Comparison of ENCODE assay signal across 24 cellular contexts in the genomic region with DNA sequence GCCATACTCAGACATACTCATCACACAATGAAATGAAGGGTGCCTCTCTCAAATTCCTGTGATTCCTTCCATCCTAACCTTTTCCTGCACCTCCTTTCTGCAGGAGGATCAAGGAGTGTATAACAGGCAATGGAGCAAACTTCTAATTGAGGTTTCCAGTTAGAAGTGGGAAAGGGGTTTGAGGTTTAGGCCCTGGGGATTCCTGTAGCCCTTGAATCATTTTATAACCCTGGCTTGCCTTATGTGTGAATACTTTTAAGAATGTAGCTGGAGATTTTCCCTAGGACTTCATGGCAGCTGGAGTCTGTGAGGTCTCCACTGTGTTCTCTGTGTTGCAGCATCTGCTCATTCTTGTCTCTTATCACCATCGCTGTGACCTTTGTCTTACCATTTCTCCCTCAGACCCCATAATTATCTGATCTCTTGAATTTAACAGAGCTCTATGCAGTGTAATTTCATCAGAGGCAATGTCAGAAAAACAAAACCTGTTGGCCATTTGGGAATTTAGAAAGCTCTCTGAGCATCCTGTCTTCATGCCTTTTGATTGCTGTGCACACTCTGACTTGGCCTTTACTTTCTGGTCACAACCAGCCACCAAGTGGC.
DNase-seq lines count a peak whose midpoint lies in the region; ATAC-seq and TF ChIP-seq lines count a peak whose summit lies in the region.
"Had no signal": no experiment of that assay in that cellular context is flagged by ENCODE, and none has a peak within 500 bp of the region (broad histone marks: within the 10 kb centered on the region; RNA-seq: fewer than 3 reads in every experiment).

No MANE protein-coding gene starts in this region.

- H3K9me2 ChIP-seq in SK-N-SH = no peaks in the 10 kb centered on the region
- no peaks in the 10 kb centered on the region for H3K9me2 ChIP-seq in hepatocyte (replicated peaks; ENCODE audit: insufficient read depth)

- CTCF ChIA-PET in SK-N-SH (lab: Yijun Ruan, JAX) = interaction anchor here (0.6 to 1.1 kb wide), 4 partner anchors 22 to 1452 kb away, joined by 3 read pairs; no protein-coding TSS in a partner anchor

- peaks cover 4 to 16% of the 10 kb centered on the region in 2 experiments; a peak in 2 of 4 replicates for H3K4me1 ChIP-seq in SK-N-SH (ENCODE audit: control insufficient read depth in 1 of 2, insufficient read depth in 2 of 2, low read depth in 1 of 2, low read length in 1 of 2)
- peaks cover 4% of the 10 kb centered on the region; the same call in 1 of the 2 replicates for H3K4me1 ChIP-seq in SJCRH30
- H3K4me1 ChIP-seq in hepatocyte (ENCODE audit: insufficient read depth) = peaks cover 23% of the 10 kb centered on the region
- peaks cover 0 to 11% of the 10 kb centered on the region in 2 donors for H3K4me1 ChIP-seq in adrenal gland (replicated peaks in 1 of 2)
- H3K4me1 ChIP-seq: Caco-2 had no signal

- WGBS in SK-N-SH (ENCODE audit: low lambda C conversion rate) = 100% methylated on average over 1 of the region's 1 CpG
- WGBS in hepatocyte (ENCODE audit: low lambda C conversion rate, missing lambda C conversion rate) = 55% methylated on average over 1 of the region's 1 CpG
- 65 to 81% (median 77%) methylated on average over 1 of the region's 1 CpG for WGBS in adrenal gland, 4 donors

- TF ChIP-seq EP300 in SK-N-SH (IDR thresholded peaks at IDR 0.05; ENCODE audit: borderline replicate concordance in 1 of 2, low read depth in 1 of 2, low read length in 1 of 2) = no peak

- H2AFZ ChIP-seq in SK-N-SH (ENCODE audit: low read depth) (no peak overlapping the region), hepatocyte (no peak overlapping the region)

- H3K79me2 ChIP-seq in SK-N-SH (ENCODE audit: insufficient read depth) (no peaks in the 10 kb centered on the region), hepatocyte (no peaks in the 10 kb centered on the region)

- TF ChIP-seq POLR2A in adrenal gland (IDR thresholded peaks at IDR 0.05) = no peak

- H4K20me1 ChIP-seq in SK-N-SH (ENCODE audit: insufficient read depth) (no peaks in the 10 kb centered on the region), hepatocyte (ENCODE audit: insufficient read depth, poor library complexity, severe bottlenecking) (no peaks in the 10 kb centered on the region)
- H4K20me1 ChIP-seq: BLaER1 had no signal

- H3K4me2 ChIP-seq in SK-N-SH (no peak overlapping the region), hepatocyte (no peak overlapping the region)
- H3K4me2 ChIP-seq: BLaER1 had no signal

- intact Hi-C loops in adrenal gland (cut with DNase I) = no loop called here

- no peaks in the 10 kb centered on the region for H3K36me3 ChIP-seq in SK-N-SH (replicated peaks in 1 of 2; ENCODE audit: control insufficient read depth in 1 of 2, insufficient read depth in 2 of 2, low read length in 1 of 2)
- H3K36me3 ChIP-seq in SJCRH30 = no peaks in the 10 kb centered on the region
- H3K36me3 ChIP-seq in hepatocyte (replicated peaks; ENCODE audit: insufficient read depth, low read depth) = no peaks in the 10 kb centered on the region
- no peaks in the 10 kb centered on the region for H3K36me3 ChIP-seq in adrenal gland (replicated peaks in 1 of 2)
- H3K36me3 ChIP-seq: BLaER1, heart left ventricle, spleen, tibial artery had no signal

- H3F3A ChIP-seq in SK-N-SH (replicated peaks; ENCODE audit: insufficient read depth) = peaks cover 8% of the 10 kb centered on the region

- POLR2A ChIA-PET in SK-N-SH (lab: Yijun Ruan, JAX) = interaction anchor here (0.9 kb wide), 1 partner anchor 115 kb away, joined by 3 read pairs; no protein-coding TSS in a partner anchor

- no peak for ATAC-seq in SK-N-SH treated with all-trans-retinoic acid at 6 μM for 48 hours
- no peak for ATAC-seq in GM21360 (IDR thresholded peaks at IDR 0.05; ENCODE audit: unreplicated experiment)
- no peak for ATAC-seq in HG03039 (IDR thresholded peaks at IDR 0.05; ENCODE audit: unreplicated experiment)
- ATAC-seq: activated CD8-positive, alpha-beta T cell treated with anti-CD3 and anti-CD28 coated beads, Interleukin-2, amount 10 ng/mL, durations not matched to agents 7 days and 5 days; stimulated activated naive CD8-positive, alpha-beta T cell treated with anti-CD3 and anti-CD28 coated beads, Interleukin-15, Interleukin-2, amounts not matched to agents 100 U/mL and 50 U/mL, for 24 hours had no signal

- H3K27ac ChIP-seq in SK-N-SH (ENCODE audit: low read depth in 2 of 2, low read length in 1 of 2) (no peak overlapping the region; a peak in 1 of 4 replicates), SJCRH30 (peak overlapping the region; percentile 20; the same call in 1 of the 2 replicates), hepatocyte (peak overlapping the region; percentile 91), adrenal gland (no peak overlapping the region)
- H3K27ac ChIP-seq: BLaER1, heart left ventricle, HL-60, spleen had no signal

- H3K27me3 ChIP-seq in SK-N-SH (ENCODE audit: insufficient read depth) (no peaks in the 10 kb centered on the region), SJCRH30 (no peaks in the 10 kb centered on the region), hepatocyte (no peaks in the 10 kb centered on the region), adrenal gland (no peaks in the 10 kb centered on the region)
- H3K27me3 ChIP-seq: BLaER1, heart left ventricle, tibial artery had no signal

- H3K9ac ChIP-seq in SK-N-SH = no peak overlapping the region
- H3K9ac ChIP-seq: BLaER1 had no signal

- no peak for TF ChIP-seq CTCF in SK-N-SH (IDR thresholded peaks at IDR 0.05)
- no peak for TF ChIP-seq CTCF in hepatocyte (IDR thresholded peaks at IDR 0.05; ENCODE audit: poor library complexity)
- TF ChIP-seq CTCF in adrenal gland (IDR thresholded peaks at IDR 0.05) = no peak

- no peak overlapping the region for H3K4me3 ChIP-seq in SK-N-SH (ENCODE audit: low read depth in 2 of 2, low read length in 1 of 2)
- H3K4me3 ChIP-seq in SJCRH30 = no peak overlapping the region
- H3K4me3 ChIP-seq in hepatocyte = no peak overlapping the region
- no peak overlapping the region for H3K4me3 ChIP-seq in adrenal gland
- H3K4me3 ChIP-seq: BLaER1, heart left ventricle, spleen, tibial artery had no signal

- TF ChIP-seq RAD21 in SK-N-SH (IDR thresholded peaks at IDR 0.05; ENCODE audit: low read length) = 0 out of 2 replicates have a peak, but pooled peaks have one; percentile 4

- H3K9me3 ChIP-seq in SK-N-SH = no peaks in the 10 kb centered on the region
- no peaks in the 10 kb centered on the region for H3K9me3 ChIP-seq in SJCRH30 (replicated peaks)
- H3K9me3 ChIP-seq in hepatocyte (ENCODE audit: low read depth) = no peaks in the 10 kb centered on the region
- no peaks in the 10 kb centered on the region for H3K9me3 ChIP-seq in adrenal gland (replicated peaks in 1 of 3)
- H3K9me3 ChIP-seq: BLaER1, Caco-2, heart left ventricle, spleen, tibial artery had no signal

- peak; percentile 39 for DNase-seq in SK-N-SH
- DNase-seq in SJCRH30 = peak; percentile 33 to 51
- no peak for DNase-seq in hepatocyte (ENCODE audit: low spot score)
- peak; percentile 54 for DNase-seq in stromal cell of bone marrow (ENCODE audit: low read depth)
- DNase-seq in adrenal gland = no peak
- DNase-seq: activated CD4-positive, alpha-beta T cell treated with anti-CD3 and anti-CD28 coated beads for 1 hour; activated CD8-positive, alpha-beta T cell treated with anti-CD3 and anti-CD28 coated beads, Interleukin-2, amount 10 ng/mL, durations not matched to agents 7 days and 5 days; activated gamma-delta T cell; Caco-2; dermis blood vessel endothelial cell; heart left ventricle; NCI-H1105 treated with DMSO at 0.1 percent for 48 hours; NCI-H2171; NCI-H526; spleen; stimulated activated CD4-positive, alpha-beta T cell treated with anti-CD3 and anti-CD28 coated beads, Interleukin-4, amount 100 ng/mL, for 4 hours; stimulated activated naive CD8-positive, alpha-beta T cell treated with anti-CD3 and anti-CD28 coated beads, Interleukin-15, Interleukin-2, amounts not matched to agents 100 U/mL and 50 U/mL, for 24 hours; T-helper 1 cell; tibial artery had no signal

TF ChIP-seq in SK-N-SH, 30 proteins besides CTCF, POLR2A, EP300 and RAD21:
- TF ChIP-seq GATA2 (CRISPR knock-in tag; IDR thresholded peaks at IDR 0.05) (peak; percentile 70), RCOR1 (IDR thresholded peaks at IDR 0.05; ENCODE audit: low read length) (0 out of 2 replicates have a peak, but pooled peaks have one; percentile 16), GABPA (IDR thresholded peaks at IDR 0.05; ENCODE audit: low read depth) (no peak)

TF ChIP-seq in SK-N-SH treated with all-trans-retinoic acid at 6 μM for 48 hours, 23 proteins besides CTCF, POLR2A, EP300 and RAD21:
- TF ChIP-seq ZFP3 (CRISPR knock-in tag; IDR thresholded peaks at IDR 0.05) = no peak
- TF ChIP-seq, protein P1, sequence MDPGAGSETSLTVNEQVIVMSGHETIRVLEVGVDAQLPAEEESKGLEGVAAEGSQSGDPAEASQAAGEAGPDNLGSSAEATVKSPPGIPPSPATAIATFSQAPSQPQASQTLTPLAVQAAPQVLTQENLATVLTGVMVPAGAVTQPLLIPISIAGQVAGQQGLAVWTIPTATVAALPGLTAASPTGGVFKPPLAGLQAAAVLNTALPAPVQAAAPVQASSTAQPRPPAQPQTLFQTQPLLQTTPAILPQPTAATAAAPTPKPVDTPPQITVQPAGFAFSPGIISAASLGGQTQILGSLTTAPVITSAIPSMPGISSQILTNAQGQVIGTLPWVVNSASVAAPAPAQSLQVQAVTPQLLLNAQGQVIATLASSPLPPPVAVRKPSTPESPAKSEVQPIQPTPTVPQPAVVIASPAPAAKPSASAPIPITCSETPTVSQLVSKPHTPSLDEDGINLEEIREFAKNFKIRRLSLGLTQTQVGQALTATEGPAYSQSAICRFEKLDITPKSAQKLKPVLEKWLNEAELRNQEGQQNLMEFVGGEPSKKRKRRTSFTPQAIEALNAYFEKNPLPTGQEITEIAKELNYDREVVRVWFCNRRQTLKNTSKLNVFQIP (CRISPR knock-in tag; IDR thresholded peaks at IDR 0.05; ENCODE audit: borderline replicate concordance, low read depth) = no peak
TF ChIP-seq in SK-N-SH treated with all-trans-retinoic acid at 6 μM for 48 hours: peak in this region for 0.

Comparison
In these comparisons a context has a peak if more than half of its experiments do, and no peak if none do; other contexts are left out.
1. DNase-seq: peak in SK-N-SH (single experiment), SJCRH30 (2 of 2) and stromal cell of bone marrow (single experiment); none in hepatocyte (single experiment) and adrenal gland (0 of 7).
2. H3K27ac ChIP-seq: peak in SJCRH30 (single experiment) and hepatocyte (single experiment); none in SK-N-SH (0 of 2) and adrenal gland (0 of 5).